In the genomic region with DNA sequence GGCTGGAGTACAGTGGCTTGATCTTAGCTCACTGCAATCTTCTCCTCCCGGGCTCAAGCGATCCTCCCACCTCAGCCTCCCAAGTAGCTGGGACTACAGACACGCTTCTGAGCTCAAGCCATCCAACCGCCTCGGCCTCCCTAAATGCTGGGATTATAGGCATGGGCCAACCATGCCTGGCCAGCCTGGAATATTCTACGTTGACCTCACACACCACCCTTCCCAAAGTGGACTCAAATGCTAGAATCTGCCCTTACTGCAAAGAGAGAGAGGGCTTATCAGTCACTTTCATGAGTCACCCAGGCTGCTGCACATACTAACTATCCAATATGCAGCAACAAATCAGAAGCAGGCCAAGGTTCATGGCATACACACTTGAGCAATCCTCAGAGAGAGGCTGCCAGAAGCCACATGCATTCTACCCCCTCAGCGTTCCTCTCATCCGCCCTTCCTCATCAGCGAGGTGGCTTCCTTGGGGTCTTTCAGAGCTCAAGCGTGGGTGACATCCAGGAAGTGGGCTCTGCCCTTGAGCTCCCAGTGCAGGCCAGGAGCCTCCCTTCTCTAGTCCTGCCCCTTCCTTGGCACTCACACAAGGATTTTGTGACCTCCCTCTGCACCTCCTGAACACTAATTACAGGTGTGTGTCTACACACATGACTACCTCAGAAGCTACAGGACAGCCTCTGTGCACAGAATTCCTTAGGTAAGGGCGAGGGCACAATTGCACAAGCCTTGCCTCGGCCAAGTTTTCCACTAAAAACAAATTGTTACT, we compare ENCODE assay signal across 9 cellular contexts. TPM values are rescaled to one million over a fixed set of nuclear protein-coding genes. Genes with fewer than 3 reads are reported as not detected.
DNase-seq lines count a peak whose midpoint lies in the region; ATAC-seq, FAIRE-seq and TF ChIP-seq lines count a peak whose summit lies in the region.
"Had no signal": no experiment of that assay in that cellular context is flagged by ENCODE, and none has a peak within 500 bp of the region (broad histone marks: within the 10 kb centered on the region; RNA-seq: fewer than 3 reads in every experiment).

No MANE protein-coding gene starts in this region.

- H3K79me2 ChIP-seq in ACC112 (ENCODE audit: control insufficient read depth, insufficient read depth, low read length, unreplicated experiment) = no peaks in the 10 kb centered on the region

- H3K36me3 ChIP-seq in ACC112 (ENCODE audit: insufficient read depth, low read length) = no peaks in the 10 kb centered on the region

- peak overlapping the region; percentile 31 for H3K27ac ChIP-seq in ACC112 (ENCODE audit: low read depth, low read length)
- H3K27ac ChIP-seq: C4-2B had no signal

- H3K4me1 ChIP-seq in ACC112 (ENCODE audit: control insufficient read depth, insufficient read depth, low read length, unreplicated experiment) = peaks cover 23% of the 10 kb centered on the region

- peak; percentile 37 for DNase-seq in HTR-8/SVneo (ENCODE audit: insufficient read length, low spot score)
- DNase-seq in astrocyte of the cerebellum (ENCODE audit: low read depth) = peak; percentile 50
- DNase-seq in left lobe of liver (ENCODE audit: low spot score) = peak; percentile 85
- DNase-seq in mesenteric fat pad (ENCODE audit: low spot score) = no peak

- no peak for FAIRE-seq in HTR-8/SVneo (lab: Jason Lieb, UNC)

- H3K27me3 ChIP-seq in ACC112 (ENCODE audit: insufficient read depth, low read length) = no peaks in the 10 kb centered on the region

- TF ChIP-seq CTCF in astrocyte of the cerebellum (IDR thresholded peaks at IDR 0.05; ENCODE audit: low read depth, low read length, missing control alignments) = no peak

- in situ Hi-C loops in astrocyte of the cerebellum (cut with HindIII; ENCODE audit: low sequenced_read_pairs) = no loop called here

- peak overlapping the region; percentile 26 for H2AFZ ChIP-seq in ACC112 (ENCODE audit: low read length, unreplicated experiment)

- H3K4me3 ChIP-seq in ACC112 (ENCODE audit: low read depth, low read length) (no peak overlapping the region), astrocyte of the cerebellum (ENCODE audit: low read depth, low read length) (no peak overlapping the region)

- ATAC-seq in left lobe of liver (peak; percentile 89), HG03354 (IDR thresholded peaks at IDR 0.05; ENCODE audit: poor library complexity, severe bottlenecking, unreplicated experiment) (no peak), GM21723 (IDR thresholded peaks at IDR 0.05; ENCODE audit: unreplicated experiment) (no peak), HG02759 (IDR thresholded peaks at IDR 0.05; ENCODE audit: unreplicated experiment) (no peak)

RNA-seq across cellular contexts. Expression of a gene that starts 24.8 kb away (rescaled TPM):
- total RNA-seq in left lobe of liver (6.9 TPM), mesenteric fat pad (27.6 TPM)
